8 cellular contexts compared by ENCODE assay signal in genomic region chr11:120432056-120433018, GRCh38.
A peak's percentile ranks its signal among the peaks of the same experiment; 100 is the strongest.
DNase-seq lines count a peak whose midpoint lies in the region; ATAC-seq lines count a peak whose summit lies in the region.

No MANE protein-coding gene starts in this region.

- no peak for ATAC-seq in HG03095 (IDR thresholded peaks at IDR 0.05; ENCODE audit: unreplicated experiment)

- DNase-seq in NOMO-1 (lab: John Stamatoyannopoulos, UW; ENCODE audit: unreplicated experiment in 2 of 2) (peak; percentile 18 to 56), NOMO-1 treated with dmso at 0.1 percent for 144 hours (lab: John Stamatoyannopoulos, UW; ENCODE audit: unreplicated experiment) (no peak), NCI-H2107 treated with DMSO at 0.1 percent for 48 hours (lab: John Stamatoyannopoulos, UW; ENCODE audit: unreplicated experiment) (peak; percentile 61), brain pericyte (ENCODE audit: low read depth, low spot score) (peak; percentile 83), lung microvascular endothelial cell (ENCODE audit: low read depth in 2 of 2) (peak; percentile 79 to 97), NCI-H187 (lab: John Stamatoyannopoulos, UW) (no peak)
- DNase-seq in activated CD4-positive, CD25-positive, alpha-beta regulatory T cell treated with anti-CD3 and anti-CD28 coated beads, Interleukin-2, amount 50 U/mL, for 72 hours, result no peak

Comparison
In these comparisons a context has a peak if more than half of its experiments do, and no peak if none do; other contexts are left out.
1. DNase-seq: peak in NOMO-1 (2 of 2), NCI-H2107 treated with DMSO at 0.1 percent for 48 hours (single experiment), brain pericyte (single experiment) and lung microvascular endothelial cell (2 of 2); none in NOMO-1 treated with dmso at 0.1 percent for 144 hours (single experiment), NCI-H187 (0 of 2) and activated CD4-positive, CD25-positive, alpha-beta regulatory T cell treated with anti-CD3 and anti-CD28 coated beads, Interleukin-2, amount 50 U/mL, for 72 hours (single experiment).